Comparison of ENCODE assay signal across 12 cellular contexts in the genomic region with DNA sequence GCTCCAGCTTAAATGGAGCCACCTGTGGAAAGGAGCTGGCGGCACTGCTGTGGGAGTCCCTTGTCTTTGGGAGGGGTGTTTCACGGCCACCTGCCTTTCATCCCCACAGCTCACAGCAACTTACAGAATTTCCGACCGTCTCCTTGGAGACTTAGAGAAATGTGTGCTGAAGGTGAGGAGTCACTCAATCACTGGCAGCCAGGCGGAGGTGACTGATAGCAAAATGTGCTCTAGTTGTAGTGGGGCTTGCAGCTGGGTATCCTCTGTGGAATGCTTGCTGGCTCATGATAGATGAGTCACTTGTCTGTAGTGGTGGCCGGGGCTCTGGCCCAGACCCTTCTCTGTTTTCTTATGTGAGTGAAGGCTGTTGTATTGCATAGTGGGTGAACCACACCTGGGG.
DNase-seq lines count a peak whose midpoint lies in the region; ATAC-seq and TF ChIP-seq lines count a peak whose summit lies in the region.
"Had no signal": no experiment of that assay in that cellular context is flagged by ENCODE, and none has a peak within 500 bp of the region (broad histone marks: within the 10 kb centered on the region; RNA-seq: fewer than 3 reads in every experiment).

No MANE protein-coding gene starts in this region.

- in situ Hi-C loops in GM23248 (cut with MboI) = no loop called here

- no peak for TF ChIP-seq CTCF in dorsolateral prefrontal cortex (IDR thresholded peaks at IDR 0.05 in 54 of 56, conservative IDR thresholded peaks at IDR 0.05 in 2 of 56; ENCODE audit: low read depth in 1 of 56, partially characterized antibody in 56 of 56)

- H2AFZ ChIP-seq in GM23248 = no peak overlapping the region

- H3F3A ChIP-seq in GM23248 (ENCODE audit: insufficient read depth) = peaks cover 32% of the 10 kb centered on the region

- H3K27me3 ChIP-seq in GM23248 (replicated peaks; ENCODE audit: insufficient read depth) (no peaks in the 10 kb centered on the region), dorsolateral prefrontal cortex (no peaks in the 10 kb centered on the region)
- H3K27me3 ChIP-seq: spleen had no signal

- no peaks in the 10 kb centered on the region for H3K9me2 ChIP-seq in GM23248 (ENCODE audit: insufficient read depth)

- no peaks in the 10 kb centered on the region for H3K9me3 ChIP-seq in GM23248 (ENCODE audit: low read depth)
- H3K9me3 ChIP-seq: spleen had no signal

- 51 to 52% methylated on average over 6 of the region's 6 CpGs for WGBS in GM23248 (ENCODE audit: low coverage in 1 of 2, low lambda C conversion rate in 2 of 2, missing lambda C conversion rate in 2 of 2), 2 experiments

- no peak overlapping the region for H3K27ac ChIP-seq in GM23248
- H3K27ac ChIP-seq in dorsolateral prefrontal cortex = peak overlapping the region in 9 of 59 donors; percentile 2 to 63 (median 42)

- intact Hi-C loops in dorsolateral prefrontal cortex (cut with DNase I) = no loop called here

- H3K79me2 ChIP-seq in GM23248 (ENCODE audit: insufficient read depth) = peaks cover 17% of the 10 kb centered on the region; the same call in 1 of the 2 replicates

- H3K9ac ChIP-seq in GM23248 = no peak overlapping the region

- H3K36me3 ChIP-seq in GM23248 (ENCODE audit: low read depth) = no peaks in the 10 kb centered on the region
- H3K36me3 ChIP-seq: spleen had no signal

- H3K4me3 ChIP-seq in GM23248 (no peak overlapping the region), dorsolateral prefrontal cortex (no peak overlapping the region)
- H3K4me3 ChIP-seq: spleen had no signal

- H3K4me3 Mint-ChIP-seq in effector memory CD8-positive, alpha-beta T cell = no peak overlapping the region

- no peaks in the 10 kb centered on the region for H3K36me3 Mint-ChIP-seq in effector memory CD8-positive, alpha-beta T cell (ENCODE audit: insufficient read depth)

- DNase-seq in GM23248 (peak; percentile 45), RKO (ENCODE audit: low spot score) (peak; percentile 48), fibroblast of gingiva (ENCODE audit: low read depth) (peak; percentile 21), pulmonary artery endothelial cell (ENCODE audit: low read depth, low spot score) (peak; percentile 61), dorsolateral prefrontal cortex (no peak), T-helper 1 cell (no peak)
- DNase-seq in effector memory CD8-positive, alpha-beta T cell = no peak
- DNase-seq: mammary epithelial cell; NCI-H526; spleen; stimulated activated CD8-positive, alpha-beta memory T cell treated with anti-CD3 and anti-CD28 coated beads, Interleukin-4, amount 100 ng/mL, for 48 hours; SW 1271 had no signal

- no peaks in the 10 kb centered on the region for H4K20me1 ChIP-seq in GM23248 (ENCODE audit: insufficient read depth)

- H3K27ac Mint-ChIP-seq in effector memory CD8-positive, alpha-beta T cell = no peak overlapping the region

- peaks cover 7 to 12% of the 10 kb centered on the region in 2 donors for H3K4me1 Mint-ChIP-seq in effector memory CD8-positive, alpha-beta T cell (ENCODE audit: low read depth in 2 of 2)

- peaks cover 6 to 12% of the 10 kb centered on the region in 2 donors for H3K27me3 Mint-ChIP-seq in effector memory CD8-positive, alpha-beta T cell

- no peak for ATAC-seq in effector memory CD8-positive, alpha-beta T cell (replicated peaks)

- H3K4me1 ChIP-seq in GM23248 (ENCODE audit: insufficient read depth) = peaks cover 59% of the 10 kb centered on the region

- peak overlapping the region; percentile 50 for H3K4me2 ChIP-seq in GM23248 (ENCODE audit: unreplicated experiment)

- no peaks in the 10 kb centered on the region for H3K9me3 Mint-ChIP-seq in effector memory CD8-positive, alpha-beta T cell

Comparison
In these comparisons a context has a peak if more than half of its experiments do, and no peak if none do; other contexts are left out.
1. DNase-seq: peak in GM23248 (single experiment), RKO (single experiment), fibroblast of gingiva (single experiment) and pulmonary artery endothelial cell (single experiment); none in effector memory CD8-positive, alpha-beta T cell (0 of 3), dorsolateral prefrontal cortex (0 of 10) and T-helper 1 cell (0 of 5).